17 cellular contexts compared by ENCODE assay signal in genomic region chr21:33339135-33339534, GRCh38. TPM values are rescaled to one million over a fixed set of nuclear protein-coding genes. Genes with fewer than 3 reads are reported as not detected.
DNase-seq lines count a peak whose midpoint lies in the region; ATAC-seq, FAIRE-seq and TF ChIP-seq lines count a peak whose summit lies in the region.
"Had no signal": no experiment of that assay in that cellular context is flagged by ENCODE, and none has a peak within 500 bp of the region (broad histone marks: within the 10 kb centered on the region; RNA-seq: fewer than 3 reads in every experiment).

No MANE protein-coding gene starts in this region.

- H3K9me3 ChIP-seq in suprapubic skin, result no peaks in the 10 kb centered on the region
- H3K9me3 ChIP-seq: BE2C, SK-N-SH had no signal

- H3K9me3 Mint-ChIP-seq in memory B cell, result no peaks in the 10 kb centered on the region

- H3K27ac Mint-ChIP-seq in memory B cell, result peak overlapping the region; percentile 64

- H3K27me3 ChIP-seq in suprapubic skin, result no peaks in the 10 kb centered on the region
- H3K27me3 ChIP-seq: BE2C had no signal

- H3K27me3 Mint-ChIP-seq in memory B cell, result no peaks in the 10 kb centered on the region

- peak; percentile 86 for FAIRE-seq in GM19239 (lab: Jason Lieb, UNC)

- TF ChIP-seq POLR2A in suprapubic skin (IDR thresholded peaks at IDR 0.05), result no peak

- DNase-seq in CD1c-positive myeloid dendritic cell (ENCODE audit: extremely low spot score) (peak; percentile 32), GM19239 (ENCODE audit: insufficient read length, low spot score) (no peak), RPMI8226 (peak; percentile 24), memory B cell (ENCODE audit: low spot score in 2 of 2) (no peak), suprapubic skin (ENCODE audit: low spot score in 2 of 2) (no peak), activated gamma-delta T cell treated with Interleukin-2 at 50 U/mL for 16 hours (no peak)
- DNase-seq in stimulated activated CD4-positive, alpha-beta T cell treated with anti-CD3 and anti-CD28 coated beads, Interleukin-4, amount 100 ng/mL, for 4 hours, result no peak
- no peak for DNase-seq in stimulated activated CD4-positive, alpha-beta T cell treated with anti-CD3 and anti-CD28 coated beads, Interleukin-12 subunit alpha, Interleukin-12 subunit beta, amount 100 ng/mL, for 4 hours
- DNase-seq: BE2C, IMR-90, NCI-H1092, NCI-H345, NCI-H69, Right ventricle myocardium superior, SK-N-SH had no signal

- no peak overlapping the region for H3K27ac ChIP-seq in suprapubic skin

- H3K4me1 Mint-ChIP-seq in memory B cell, result peaks cover 10% of the 10 kb centered on the region

- no peak overlapping the region for H3K4me3 ChIP-seq in suprapubic skin

- H3K4me3 Mint-ChIP-seq in memory B cell, result peak overlapping the region; percentile 17

- TF ChIP-seq CTCF in suprapubic skin (IDR thresholded peaks at IDR 0.05), result no peak

- no peak for TF ChIP-seq EP300 in suprapubic skin (IDR thresholded peaks at IDR 0.05)

- peak; percentile 50 for ATAC-seq in memory B cell (ENCODE audit: low read depth)
- ATAC-seq: HCT116, Panc1 had no signal

- H3K36me3 Mint-ChIP-seq in memory B cell, result peaks cover 17% of the 10 kb centered on the region

- no peaks in the 10 kb centered on the region for H3K4me1 ChIP-seq in suprapubic skin
- H3K4me1 ChIP-seq: BE2C had no signal

- peaks cover 40% of the 10 kb centered on the region for H3K36me3 ChIP-seq in suprapubic skin

- WGBS in suprapubic skin, result 96% methylated on average over 1 of the region's 1 CpG

RNA-seq across cellular contexts. Expression of gene IFNAR1, which starts 14.4 kb away (rescaled TPM):
- 10 to 100 TPM; 15.9 to 37.3 (median 22.6) TPM for total RNA-seq in suprapubic skin

Comparison
In these comparisons a context has a peak if more than half of its experiments do, and no peak if none do; other contexts are left out.
1. DNase-seq: peak in CD1c-positive myeloid dendritic cell (single experiment) and RPMI8226 (single experiment); none in GM19239 (single experiment), memory B cell (0 of 2), stimulated activated CD4-positive, alpha-beta T cell treated with anti-CD3 and anti-CD28 coated beads, Interleukin-4, amount 100 ng/mL, for 4 hours (0 of 2), stimulated activated CD4-positive, alpha-beta T cell treated with anti-CD3 and anti-CD28 coated beads, Interleukin-12 subunit alpha, Interleukin-12 subunit beta, amount 100 ng/mL, for 4 hours (single experiment), suprapubic skin (0 of 2) and activated gamma-delta T cell treated with Interleukin-2 at 50 U/mL for 16 hours (single experiment).